Comparison of ENCODE assay signal across 8 cellular contexts in genomic region chr14:106459971-106460730, GRCh38.
DNase-seq lines count a peak whose midpoint lies in the region; ATAC-seq and TF ChIP-seq lines count a peak whose summit lies in the region.

No MANE protein-coding gene starts in this region.

- peaks cover 0 to 1% (median 0%) of the 10 kb centered on the region in 8 donors for H3K9me3 Mint-ChIP-seq in CD4-positive, alpha-beta memory T cell
- H3K9me3 Mint-ChIP-seq in mesothelial cell of epicardium = peaks cover 46% of the 10 kb centered on the region

- CTCF ChIA-PET in CD4-positive, alpha-beta memory T cell (lab: Charles Lee; ENCODE audit: partially characterized antibody) = interaction anchor here (0.7 to 1.3 kb wide), 18 partner anchors 9 to 69 kb away, joined by 3 to 23 read pairs (median 4); no protein-coding TSS in a partner anchor

- H3K4me1 Mint-ChIP-seq in CD4-positive, alpha-beta memory T cell = peaks cover 2 to 8% (median 5%) of the 10 kb centered on the region in 4 donors
- H3K4me1 Mint-ChIP-seq in mesothelial cell of epicardium = no peaks in the 10 kb centered on the region

- POLR2A ChIA-PET in CD4-positive, alpha-beta memory T cell (lab: Charles Lee; ENCODE audit: partially characterized antibody) = interaction anchor here (1.2 kb wide), 1 partner anchor 51 kb away, joined by 4 read pairs; no protein-coding TSS in a partner anchor

- no peak overlapping the region for H3K4me2 ChIP-seq in KMS-11

- no peaks in the 10 kb centered on the region for H3K79me2 ChIP-seq in KMS-11 (ENCODE audit: insufficient read depth, low read depth)

- no peaks in the 10 kb centered on the region for H3K9me3 ChIP-seq in CD4-positive, alpha-beta memory T cell (ENCODE audit: control insufficient read depth in 1 of 2, low read length in 2 of 2)

- peak; percentile 49 to 68 (median 66) for DNase-seq in CD4-positive, alpha-beta memory T cell
- DNase-seq in activated CD4-positive, alpha-beta T cell treated with anti-CD3 and anti-CD28 coated beads, Interleukin-2, amount 50 U/mL, for 24 hours (ENCODE audit: low read depth in 1 of 2, low spot score in 1 of 2) = peak; percentile 46 to 47
- DNase-seq in mesothelial cell of epicardium (ENCODE audit: low spot score in 2 of 2, unreplicated experiment in 2 of 2) (no peak), GM03348 (ENCODE audit: low spot score) (no peak)

- H3K4me3 Mint-ChIP-seq in CD4-positive, alpha-beta memory T cell = peak overlapping the region in 2 of 8 donors; percentile 32 to 35
- no peak overlapping the region for H3K4me3 Mint-ChIP-seq in mesothelial cell of epicardium

- ATAC-seq in HG03159 (IDR thresholded peaks at IDR 0.05; ENCODE audit: unreplicated experiment) (no peak), GM18519 (IDR thresholded peaks at IDR 0.05; ENCODE audit: low FRiP score, unreplicated experiment) (no peak), esophagus mucosa (no peak)

- peak overlapping the region in 2 of 7 donors; percentile 6 to 57 for H3K27ac Mint-ChIP-seq in CD4-positive, alpha-beta memory T cell
- H3K27ac Mint-ChIP-seq in mesothelial cell of epicardium = no peak overlapping the region

- no peak overlapping the region for H3K4me3 ChIP-seq in CD4-positive, alpha-beta memory T cell (ENCODE audit: low read length in 2 of 2)
- H3K4me3 ChIP-seq in KMS-11 (IDR thresholded peaks at IDR 0.05; ENCODE audit: insufficient read depth, low read depth, low read length) = no peak overlapping the region

- no peak overlapping the region for H3K27ac ChIP-seq in CD4-positive, alpha-beta memory T cell (ENCODE audit: low read depth, low read length)
- H3K27ac ChIP-seq in KMS-11 = no peak overlapping the region

- no peak overlapping the region for H2AFZ ChIP-seq in KMS-11 (ENCODE audit: low read depth)

- H3K27me3 ChIP-seq in CD4-positive, alpha-beta memory T cell (ENCODE audit: insufficient read depth, low read length) = no peaks in the 10 kb centered on the region
- H3K27me3 ChIP-seq in KMS-11 (ENCODE audit: insufficient read depth, low read depth) = no peaks in the 10 kb centered on the region

- no peaks in the 10 kb centered on the region for H3K36me3 ChIP-seq in CD4-positive, alpha-beta memory T cell (ENCODE audit: insufficient read depth, low read length)
- no peaks in the 10 kb centered on the region for H3K36me3 ChIP-seq in KMS-11 (ENCODE audit: insufficient read depth)

- no peaks in the 10 kb centered on the region for H3K4me1 ChIP-seq in CD4-positive, alpha-beta memory T cell (ENCODE audit: insufficient read depth, low read length)
- no peaks in the 10 kb centered on the region for H3K4me1 ChIP-seq in KMS-11 (ENCODE audit: low read depth, poor library complexity, severe bottlenecking)

- H3K27me3 Mint-ChIP-seq in CD4-positive, alpha-beta memory T cell = peaks cover 10 to 14% of the 10 kb centered on the region in 2 donors
- H3K27me3 Mint-ChIP-seq in mesothelial cell of epicardium (ENCODE audit: low read depth) = no peaks in the 10 kb centered on the region

- intact Hi-C loops in CD4-positive, alpha-beta memory T cell (cut with micrococcal nuclease) = loop anchor here (1.0 to 2.0 kb wide), 2 partner anchors 51 to 58 kb away; no protein-coding TSS in a partner anchor

- no peaks in the 10 kb centered on the region for H3K36me3 Mint-ChIP-seq in CD4-positive, alpha-beta memory T cell
- H3K36me3 Mint-ChIP-seq in mesothelial cell of epicardium = peaks cover 6% of the 10 kb centered on the region

- H4K20me1 ChIP-seq in KMS-11 (ENCODE audit: insufficient read depth) = no peaks in the 10 kb centered on the region

- TF ChIP-seq CTCF in KMS-11 (conservative IDR thresholded peaks at IDR 0.05; ENCODE audit: low read depth, low read length) (peak; percentile 46), mesothelial cell of epicardium (IDR thresholded peaks at IDR 0.05; ENCODE audit: unreplicated experiment) (peak; percentile 21)

- H3K9ac ChIP-seq in KMS-11 = no peak overlapping the region

Comparison
In these comparisons a context has a peak if more than half of its experiments do, and no peak if none do; other contexts are left out.
1. DNase-seq: peak in CD4-positive, alpha-beta memory T cell (5 of 5) and activated CD4-positive, alpha-beta T cell treated with anti-CD3 and anti-CD28 coated beads, Interleukin-2, amount 50 U/mL, for 24 hours (2 of 2); none in mesothelial cell of epicardium (0 of 2) and GM03348 (single experiment).